In the genomic region with DNA sequence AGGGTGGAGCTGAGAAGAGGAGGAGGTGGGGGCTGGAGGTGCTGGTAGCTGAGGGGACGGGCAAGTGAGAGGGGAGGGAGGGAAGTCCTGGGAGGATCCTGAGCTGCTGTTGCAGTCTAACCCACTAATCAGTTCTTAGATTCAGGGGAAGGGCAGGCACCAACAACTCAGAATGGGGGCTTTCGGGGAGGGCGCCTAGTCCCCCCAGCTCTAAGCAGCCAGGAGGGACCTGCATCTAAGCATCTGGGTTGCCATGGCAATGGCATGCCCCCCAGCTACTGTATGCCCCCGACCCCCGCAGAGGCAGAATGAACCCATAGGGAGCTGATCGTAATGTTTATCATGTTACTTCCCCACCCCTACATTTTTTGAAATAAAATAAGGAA, we compare ENCODE assay signal across 1 cellular context.
TF ChIP-seq lines count a peak whose summit lies in the region.

No MANE protein-coding gene starts in this region.

TF ChIP-seq in K562, 482 proteins besides CTCF, POLR2A, EP300 and RAD21:
- TF ChIP-seq, protein P1, sequence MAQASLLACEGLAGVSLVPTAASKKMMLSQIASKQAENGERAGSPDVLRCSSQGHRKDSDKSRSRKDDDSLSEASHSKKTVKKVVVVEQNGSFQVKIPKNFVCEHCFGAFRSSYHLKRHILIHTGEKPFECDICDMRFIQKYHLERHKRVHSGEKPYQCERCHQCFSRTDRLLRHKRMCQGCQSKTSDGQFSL (CRISPR knock-in tag; IDR thresholded peaks at IDR 0.05): no peak
- TF ChIP-seq, protein P1 (tag; IDR thresholded peaks at IDR 0.05): no peak
- TF ChIP-seq, protein P2, sequence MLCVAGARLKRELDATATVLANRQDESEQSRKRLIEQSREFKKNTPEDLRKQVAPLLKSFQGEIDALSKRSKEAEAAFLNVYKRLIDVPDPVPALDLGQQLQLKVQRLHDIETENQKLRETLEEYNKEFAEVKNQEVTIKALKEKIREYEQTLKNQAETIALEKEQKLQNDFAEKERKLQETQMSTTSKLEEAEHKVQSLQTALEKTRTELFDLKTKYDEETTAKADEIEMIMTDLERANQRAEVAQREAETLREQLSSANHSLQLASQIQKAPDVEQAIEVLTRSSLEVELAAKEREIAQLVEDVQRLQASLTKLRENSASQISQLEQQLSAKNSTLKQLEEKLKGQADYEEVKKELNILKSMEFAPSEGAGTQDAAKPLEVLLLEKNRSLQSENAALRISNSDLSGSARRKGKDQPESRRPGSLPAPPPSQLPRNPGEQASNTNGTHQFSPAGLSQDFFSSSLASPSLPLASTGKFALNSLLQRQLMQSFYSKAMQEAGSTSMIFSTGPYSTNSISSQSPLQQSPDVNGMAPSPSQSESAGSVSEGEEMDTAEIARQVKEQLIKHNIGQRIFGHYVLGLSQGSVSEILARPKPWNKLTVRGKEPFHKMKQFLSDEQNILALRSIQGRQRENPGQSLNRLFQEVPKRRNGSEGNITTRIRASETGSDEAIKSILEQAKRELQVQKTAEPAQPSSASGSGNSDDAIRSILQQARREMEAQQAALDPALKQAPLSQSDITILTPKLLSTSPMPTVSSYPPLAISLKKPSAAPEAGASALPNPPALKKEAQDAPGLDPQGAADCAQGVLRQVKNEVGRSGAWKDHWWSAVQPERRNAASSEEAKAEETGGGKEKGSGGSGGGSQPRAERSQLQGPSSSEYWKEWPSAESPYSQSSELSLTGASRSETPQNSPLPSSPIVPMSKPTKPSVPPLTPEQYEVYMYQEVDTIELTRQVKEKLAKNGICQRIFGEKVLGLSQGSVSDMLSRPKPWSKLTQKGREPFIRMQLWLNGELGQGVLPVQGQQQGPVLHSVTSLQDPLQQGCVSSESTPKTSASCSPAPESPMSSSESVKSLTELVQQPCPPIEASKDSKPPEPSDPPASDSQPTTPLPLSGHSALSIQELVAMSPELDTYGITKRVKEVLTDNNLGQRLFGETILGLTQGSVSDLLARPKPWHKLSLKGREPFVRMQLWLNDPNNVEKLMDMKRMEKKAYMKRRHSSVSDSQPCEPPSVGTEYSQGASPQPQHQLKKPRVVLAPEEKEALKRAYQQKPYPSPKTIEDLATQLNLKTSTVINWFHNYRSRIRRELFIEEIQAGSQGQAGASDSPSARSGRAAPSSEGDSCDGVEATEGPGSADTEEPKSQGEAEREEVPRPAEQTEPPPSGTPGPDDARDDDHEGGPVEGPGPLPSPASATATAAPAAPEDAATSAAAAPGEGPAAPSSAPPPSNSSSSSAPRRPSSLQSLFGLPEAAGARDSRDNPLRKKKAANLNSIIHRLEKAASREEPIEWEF (CRISPR knock-in tag; IDR thresholded peaks at IDR 0.05): no peak
- no peak for TF ChIP-seq DPF2 (IDR thresholded peaks at IDR 0.05)
- no peak for TF ChIP-seq BHLHE40 (IDR thresholded peaks at IDR 0.05; ENCODE audit: low read length)
- no peak for TF ChIP-seq DMBX1 (CRISPR knock-in tag; IDR thresholded peaks at IDR 0.05; ENCODE audit: borderline replicate concordance)
- no peak for TF ChIP-seq FOXM1 (IDR thresholded peaks at IDR 0.05; ENCODE audit: low read depth)
- no peak for TF ChIP-seq FOXM1 (CRISPR knock-in tag; IDR thresholded peaks at IDR 0.05; ENCODE audit: low read depth)
- no peak for TF ChIP-seq BRD4 (IDR thresholded peaks at IDR 0.05)
- TF ChIP-seq TFAM (CRISPR knock-in tag; conservative IDR thresholded peaks at IDR 0.05): no peak
- TF ChIP-seq, protein P3, sequence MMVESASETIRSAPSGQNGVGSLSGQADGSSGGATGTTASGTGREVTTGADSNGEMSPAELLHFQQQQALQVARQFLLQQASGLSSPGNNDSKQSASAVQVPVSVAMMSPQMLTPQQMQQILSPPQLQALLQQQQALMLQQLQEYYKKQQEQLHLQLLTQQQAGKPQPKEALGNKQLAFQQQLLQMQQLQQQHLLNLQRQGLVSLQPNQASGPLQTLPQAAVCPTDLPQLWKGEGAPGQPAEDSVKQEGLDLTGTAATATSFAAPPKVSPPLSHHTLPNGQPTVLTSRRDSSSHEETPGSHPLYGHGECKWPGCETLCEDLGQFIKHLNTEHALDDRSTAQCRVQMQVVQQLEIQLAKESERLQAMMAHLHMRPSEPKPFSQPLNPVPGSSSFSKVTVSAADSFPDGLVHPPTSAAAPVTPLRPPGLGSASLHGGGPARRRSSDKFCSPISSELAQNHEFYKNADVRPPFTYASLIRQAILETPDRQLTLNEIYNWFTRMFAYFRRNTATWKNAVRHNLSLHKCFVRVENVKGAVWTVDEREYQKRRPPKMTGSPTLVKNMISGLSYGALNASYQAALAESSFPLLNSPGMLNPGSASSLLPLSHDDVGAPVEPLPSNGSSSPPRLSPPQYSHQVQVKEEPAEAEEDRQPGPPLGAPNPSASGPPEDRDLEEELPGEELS (CRISPR knock-in tag; IDR thresholded peaks at IDR 0.05; ENCODE audit: borderline replicate concordance): no peak
- TF ChIP-seq, protein P4, sequence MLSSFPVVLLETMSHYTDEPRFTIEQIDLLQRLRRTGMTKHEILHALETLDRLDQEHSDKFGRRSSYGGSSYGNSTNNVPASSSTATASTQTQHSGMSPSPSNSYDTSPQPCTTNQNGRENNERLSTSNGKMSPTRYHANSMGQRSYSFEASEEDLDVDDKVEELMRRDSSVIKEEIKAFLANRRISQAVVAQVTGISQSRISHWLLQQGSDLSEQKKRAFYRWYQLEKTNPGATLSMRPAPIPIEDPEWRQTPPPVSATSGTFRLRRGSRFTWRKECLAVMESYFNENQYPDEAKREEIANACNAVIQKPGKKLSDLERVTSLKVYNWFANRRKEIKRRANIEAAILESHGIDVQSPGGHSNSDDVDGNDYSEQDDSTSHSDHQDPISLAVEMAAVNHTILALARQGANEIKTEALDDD (IDR thresholded peaks at IDR 0.05): no peak
- TF ChIP-seq ILF3 (IDR thresholded peaks at IDR 0.05; ENCODE audit: borderline replicate concordance): no peak
- no peak for TF ChIP-seq NR3C1 (CRISPR knock-in tag; IDR thresholded peaks at IDR 0.05)
- TF ChIP-seq RBM34 (IDR thresholded peaks at IDR 0.05; ENCODE audit: borderline replicate concordance, insufficient read depth, low read length): no peak
TF ChIP-seq in K562: peak in this region for 0.
